25 cellular contexts compared by ENCODE assay signal in the genomic region with DNA sequence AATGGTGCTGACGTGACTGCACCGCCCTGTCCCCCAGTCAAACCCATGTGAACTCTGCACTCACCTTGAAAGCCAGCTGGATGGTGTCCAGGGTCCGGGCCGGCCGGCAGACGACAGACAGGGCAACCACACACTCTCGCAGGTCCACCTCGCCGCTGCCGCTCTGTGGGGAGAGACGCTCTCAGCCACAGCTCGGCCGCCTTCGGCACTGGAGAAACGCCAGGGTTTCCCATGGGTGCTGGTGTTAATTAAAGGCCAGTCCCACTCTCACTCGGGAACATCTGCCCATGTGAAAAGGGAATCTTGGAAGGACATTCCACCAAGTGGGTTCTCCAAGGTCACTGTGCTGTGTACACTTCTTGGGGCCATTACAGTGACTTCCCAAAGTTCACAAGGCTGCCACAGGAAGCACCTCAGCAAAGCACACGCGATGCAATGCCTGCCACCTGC. TPM values are rescaled to one million over a fixed set of nuclear protein-coding genes. Genes with fewer than 3 reads are reported as not detected.
DNase-seq lines count a peak whose midpoint lies in the region; ATAC-seq, FAIRE-seq and TF ChIP-seq lines count a peak whose summit lies in the region.
"Had no signal": no experiment of that assay in that cellular context is flagged by ENCODE, and none has a peak within 500 bp of the region (broad histone marks: within the 10 kb centered on the region; RNA-seq: fewer than 3 reads in every experiment).

No MANE protein-coding gene starts in this region.

- DNase-seq in AG04450 (ENCODE audit: low read depth, low spot score) (no peak), HFFc6 (no peak), kidney (peak; percentile 75), osteoblast (ENCODE audit: insufficient read length, low spot score, missing footprints) (peak; percentile 85), NCI-H1436 (lab: John Stamatoyannopoulos, UW) (no peak)
- DNase-seq in stimulated activated naive B cell treated with anti-CD40 and anti-IgM and Interleukin-4, amounts not matched to agents 10 μg/mL and 1 μg/mL and 100 μg/mL, for 72 hours: no peak
- DNase-seq in stimulated activated CD4-positive, alpha-beta T cell treated with anti-CD3 and anti-CD28 coated beads, Interleukin-4, amount 100 ng/mL, for 24 hours: no peak
- DNase-seq: CD8-positive, alpha-beta T cell; cerebellar nuclear complex; DMS153; foreskin melanocyte; GDM1; hippocampal formation; NCI-H2029 treated with DMSO at 0.1 percent for 48 hours; NCI-H226; NCI-H82; SJCRH30; testis had no signal

- TF ChIP-seq CTCF in AG04450 (IDR thresholded peaks at IDR 0.05; ENCODE audit: low read depth, low read length) (no peak), HFFc6 (IDR thresholded peaks at IDR 0.05) (no peak), kidney (IDR thresholded peaks at IDR 0.05; ENCODE audit: borderline replicate concordance, extremely low read depth, insufficient read depth) (no peak), osteoblast (IDR thresholded peaks at IDR 0.05; ENCODE audit: extremely low read depth, low read depth, low read length) (no peak)

- intact Hi-C loops in kidney (cut with DNase I): no loop called here

- H3K27ac ChIP-seq in AG04450 (ENCODE audit: low read depth, low read length) (peak overlapping the region; percentile 2), kidney (ENCODE audit: low read depth in 2 of 2, low read length in 2 of 2) (no peak overlapping the region), osteoblast (ENCODE audit: low read depth, low read length) (no peak overlapping the region)
- H3K27ac ChIP-seq: SJCRH30, testis had no signal

- H3K27me3 ChIP-seq in AG04450 (ENCODE audit: control insufficient read depth, insufficient read depth, low read length) (no peaks in the 10 kb centered on the region), osteoblast (ENCODE audit: insufficient read depth, low read length) (no peaks in the 10 kb centered on the region)
- H3K27me3 ChIP-seq: SJCRH30, testis had no signal

- H3K4me3 ChIP-seq in AG04450 (ENCODE audit: low read depth, low read length): no peak overlapping the region
- H3K4me3 ChIP-seq in kidney (ENCODE audit: low read length in 2 of 2): no peak overlapping the region
- no peak overlapping the region for H3K4me3 ChIP-seq in osteoblast (ENCODE audit: insufficient read depth, low read length)
- H3K4me3 ChIP-seq: SJCRH30, testis had no signal

- peak overlapping the region; percentile 84 for H3K27ac Mint-ChIP-seq in HFFc6
- no peak overlapping the region for H3K27ac Mint-ChIP-seq in stimulated activated naive B cell treated with anti-CD40 and anti-IgM and Interleukin-4, amounts not matched to agents 10 μg/mL and 1 μg/mL and 100 μg/mL, for 72 hours
- H3K27ac Mint-ChIP-seq: activated naive CD4-positive, alpha-beta T cell treated with anti-CD3 and anti-CD28 coated beads, Interleukin-2, amount 50 U/mL, for 24 hours; CD8-positive, alpha-beta T cell; T-cell had no signal

- CTCF ChIA-PET in AG04450 (lab: Charles Lee): interaction anchor here (1.3 to 1.6 kb wide), 2 partner anchors 8 to 25 kb away, joined by 3 to 5 read pairs; no protein-coding TSS in a partner anchor

- H3K9me3 ChIP-seq in AG04450 (ENCODE audit: control insufficient read depth, insufficient read depth, low read length) (peaks cover 23% of the 10 kb centered on the region), kidney (ENCODE audit: control insufficient read depth in 1 of 2, low read length in 2 of 2) (no peaks in the 10 kb centered on the region), osteoblast (ENCODE audit: low read depth, low read length) (no peaks in the 10 kb centered on the region)
- H3K9me3 ChIP-seq: SJCRH30, testis had no signal

- H3K27me3 Mint-ChIP-seq in HFFc6 (ENCODE audit: insufficient read depth): peaks cover 6% of the 10 kb centered on the region
- no peaks in the 10 kb centered on the region for H3K27me3 Mint-ChIP-seq in stimulated activated naive B cell treated with anti-CD40 and anti-IgM and Interleukin-4, amounts not matched to agents 10 μg/mL and 1 μg/mL and 100 μg/mL, for 72 hours
- H3K27me3 Mint-ChIP-seq: activated naive CD4-positive, alpha-beta T cell treated with anti-CD3 and anti-CD28 coated beads, Interleukin-2, amount 50 U/mL, for 24 hours; T-cell had no signal

- peaks cover 0 to 3% of the 10 kb centered on the region in 2 donors for H3K36me3 ChIP-seq in kidney (ENCODE audit: control insufficient read depth in 1 of 2, insufficient read depth in 2 of 2, low read length in 2 of 2)
- H3K36me3 ChIP-seq in osteoblast (ENCODE audit: insufficient read depth, low read length): peaks cover 39% of the 10 kb centered on the region
- H3K36me3 ChIP-seq: SJCRH30 had no signal

- H4K20me1 ChIP-seq in osteoblast (ENCODE audit: insufficient read depth, low read length): peaks cover 6% of the 10 kb centered on the region

- no peak overlapping the region for H3K9ac ChIP-seq in kidney (ENCODE audit: low read length in 2 of 2)

- FAIRE-seq in kidney (lab: Jason Lieb, UNC): no peak
- FAIRE-seq: astrocyte had no signal

- peaks cover 33% of the 10 kb centered on the region for H3K36me3 Mint-ChIP-seq in HFFc6 (ENCODE audit: low read depth)
- peaks cover 69 to 80% of the 10 kb centered on the region in 2 donors for H3K36me3 Mint-ChIP-seq in stimulated activated naive B cell treated with anti-CD40 and anti-IgM and Interleukin-4, amounts not matched to agents 10 μg/mL and 1 μg/mL and 100 μg/mL, for 72 hours

- H3K4me2 ChIP-seq in osteoblast (ENCODE audit: insufficient read depth, low read length): no peak overlapping the region

- peaks cover 0 to 4% of the 10 kb centered on the region in 2 donors for H3K4me1 ChIP-seq in kidney (ENCODE audit: control insufficient read depth in 1 of 2, insufficient read depth in 1 of 2, low read depth in 1 of 2, low read length in 2 of 2)
- H3K4me1 ChIP-seq in osteoblast (ENCODE audit: insufficient read depth, low read length): no peaks in the 10 kb centered on the region
- H3K4me1 ChIP-seq: SJCRH30, testis had no signal

- H2AFZ ChIP-seq in osteoblast (ENCODE audit: low read length): no peak overlapping the region

- peaks cover 3% of the 10 kb centered on the region; the same call in 1 of the 2 replicates for H3K9me3 Mint-ChIP-seq in HFFc6
- peaks cover 0 to 2% of the 10 kb centered on the region in 2 donors for H3K9me3 Mint-ChIP-seq in stimulated activated naive B cell treated with anti-CD40 and anti-IgM and Interleukin-4, amounts not matched to agents 10 μg/mL and 1 μg/mL and 100 μg/mL, for 72 hours
- H3K9me3 Mint-ChIP-seq: activated naive CD4-positive, alpha-beta T cell treated with anti-CD3 and anti-CD28 coated beads, Interleukin-2, amount 50 U/mL, for 24 hours; CD8-positive, alpha-beta T cell; T-cell had no signal

- POLR2A ChIA-PET in AG04450 (lab: Yijun Ruan, JAX): no interaction called here

- no peak for ATAC-seq in stimulated activated naive B cell treated with anti-CD40 and anti-IgM and Interleukin-4, amounts not matched to agents 10 μg/mL and 1 μg/mL and 100 μg/mL, for 72 hours (replicated peaks)
- no peak for ATAC-seq in HG03135 (IDR thresholded peaks at IDR 0.05; ENCODE audit: unreplicated experiment)
- ATAC-seq: CD8-positive, alpha-beta T cell; right cardiac atrium; T-cell had no signal

- no peaks in the 10 kb centered on the region for H3K79me2 ChIP-seq in osteoblast (ENCODE audit: insufficient read depth, low read length)

- no peak overlapping the region for H3K4me3 Mint-ChIP-seq in HFFc6
- no peak overlapping the region for H3K4me3 Mint-ChIP-seq in stimulated activated naive B cell treated with anti-CD40 and anti-IgM and Interleukin-4, amounts not matched to agents 10 μg/mL and 1 μg/mL and 100 μg/mL, for 72 hours
- H3K4me3 Mint-ChIP-seq: activated naive CD4-positive, alpha-beta T cell treated with anti-CD3 and anti-CD28 coated beads, Interleukin-2, amount 50 U/mL, for 24 hours; CD8-positive, alpha-beta T cell; T-cell had no signal

- peaks cover 19% of the 10 kb centered on the region for H3K4me1 Mint-ChIP-seq in HFFc6 (ENCODE audit: low read depth)
- peaks cover 24 to 44% of the 10 kb centered on the region in 2 donors for H3K4me1 Mint-ChIP-seq in stimulated activated naive B cell treated with anti-CD40 and anti-IgM and Interleukin-4, amounts not matched to agents 10 μg/mL and 1 μg/mL and 100 μg/mL, for 72 hours
- H3K4me1 Mint-ChIP-seq: activated naive CD4-positive, alpha-beta T cell treated with anti-CD3 and anti-CD28 coated beads, Interleukin-2, amount 50 U/mL, for 24 hours; T-cell had no signal

RNA-seq across cellular contexts. Expression of a gene that starts 25.5 kb away (rescaled TPM):
- polyA plus RNA-seq in AG04450 (2011; rRNA removed) (not detected in 2 replicates), kidney (ENCODE audit: insufficient read depth, low read depth, low replicate concordance) (0.09 TPM)
- not detected in 2 replicates for polyA minus RNA-seq in AG04450 (2011; rRNA and poly(A)+ RNA removed)
- not detected for total RNA-seq in HFFc6 (2021; fragmentation: NEBNext Ultra II Directional; extraction: Animal tissue kit (Norgen Biotek cat#: 25700))
- total RNA-seq in kidney (0.54 TPM), osteoblast (not detected in 2 replicates)
- total RNA-seq: CD8-positive, alpha-beta T cell; lung microvascular endothelial cell; osteocyte; right cardiac atrium had no signal
- polyA plus RNA-seq: right cardiac atrium had no signal

RNA-seq across cellular contexts. Expression of a gene that starts 53.0 kb away (rescaled TPM):
- polyA plus RNA-seq in AG04450 (2011; rRNA removed) (23.4 and 23.5 TPM in 2 replicates), kidney (ENCODE audit: insufficient read depth, low read depth, low replicate concordance) (22.2 TPM)
- polyA minus RNA-seq in AG04450 (2011; rRNA and poly(A)+ RNA removed): 18.9 and 26.5 TPM in 2 replicates
- 10 to 100 TPM; 37.5 to 53.5 (median 44.1) TPM for total RNA-seq in HFFc6 (2021; fragmentation: NEBNext Ultra II Directional; extraction: Animal tissue kit (Norgen Biotek cat#: 25700))
- total RNA-seq in kidney (46.5 TPM), osteoblast (11.6 and 15.6 TPM in 2 replicates)

Comparison
In these comparisons a context has a peak if more than half of its experiments do, and no peak if none do; other contexts are left out.
1. DNase-seq: peak in kidney (single experiment) and osteoblast (single experiment); none in AG04450 (single experiment), HFFc6 (single experiment), NCI-H1436 (single experiment), stimulated activated naive B cell treated with anti-CD40 and anti-IgM and Interleukin-4, amounts not matched to agents 10 μg/mL and 1 μg/mL and 100 μg/mL, for 72 hours (single experiment) and stimulated activated CD4-positive, alpha-beta T cell treated with anti-CD3 and anti-CD28 coated beads, Interleukin-4, amount 100 ng/mL, for 24 hours (single experiment).